13 cellular contexts compared by ENCODE assay signal in the genomic region with DNA sequence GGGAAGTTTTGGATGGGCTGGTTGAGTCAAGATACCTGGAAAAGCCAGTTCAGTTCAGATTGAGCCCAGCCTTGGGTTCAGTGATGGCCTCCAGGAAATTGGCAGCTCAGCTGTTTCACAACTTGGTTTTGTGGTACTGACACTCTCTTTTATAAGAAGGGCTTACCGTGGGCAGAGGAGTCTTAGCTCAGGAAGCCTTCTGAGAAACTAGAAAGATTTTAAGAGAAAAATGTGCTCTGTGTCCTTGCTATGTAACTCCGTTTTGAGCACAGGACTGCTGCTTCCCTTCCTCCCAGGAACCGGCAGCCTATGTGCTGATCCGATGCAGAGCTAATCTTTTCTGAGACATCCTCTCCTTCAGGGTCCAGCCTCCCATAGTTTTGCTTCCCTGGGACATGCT. TPM values are rescaled to one million over a fixed set of nuclear protein-coding genes. Genes with fewer than 3 reads are reported as not detected.
A peak's percentile ranks its signal among the peaks of the same experiment; 100 is the strongest.
DNase-seq lines count a peak whose midpoint lies in the region; ATAC-seq lines count a peak whose summit lies in the region.
"Had no signal": no experiment of that assay in that cellular context is flagged by ENCODE, and none has a peak within 500 bp of the region (broad histone marks: within the 10 kb centered on the region; RNA-seq: fewer than 3 reads in every experiment).

No MANE protein-coding gene starts in this region.

- H3K4me3 ChIP-seq in effector memory CD4-positive, alpha-beta T cell (ENCODE audit: insufficient read depth, low read depth, low read length, poor library complexity, severe bottlenecking), result no peak overlapping the region
- H3K4me3 ChIP-seq in SJCRH30, result no peak overlapping the region
- H3K4me3 ChIP-seq: left ventricle myocardium inferior, pancreas had no signal

- peak overlapping the region; percentile 99 for H3K27ac Mint-ChIP-seq in activated CD4-positive, alpha-beta memory T cell treated with anti-CD3 and anti-CD28 coated beads for 36 hours

- intact Hi-C loops in activated CD4-positive, alpha-beta memory T cell treated with anti-CD3 and anti-CD28 coated beads for 36 hours (cut with micrococcal nuclease), result loop anchor here (1.0 to 2.0 kb wide), 4 partner anchors 51 to 1012 kb away; no protein-coding TSS in a partner anchor

- no peaks in the 10 kb centered on the region for H3K36me3 Mint-ChIP-seq in activated CD4-positive, alpha-beta memory T cell treated with anti-CD3 and anti-CD28 coated beads for 36 hours

- peaks cover 78% of the 10 kb centered on the region for H3K4me1 Mint-ChIP-seq in activated CD4-positive, alpha-beta memory T cell treated with anti-CD3 and anti-CD28 coated beads for 36 hours (ENCODE audit: low read depth)

- peak overlapping the region; percentile 37 for H3K4me3 Mint-ChIP-seq in activated CD4-positive, alpha-beta memory T cell treated with anti-CD3 and anti-CD28 coated beads for 36 hours

- H3K27me3 ChIP-seq in effector memory CD4-positive, alpha-beta T cell (replicated peaks; ENCODE audit: control insufficient read depth, insufficient read depth, low read length, poor library complexity, severe bottlenecking), result no peaks in the 10 kb centered on the region
- H3K27me3 ChIP-seq in SJCRH30, result no peaks in the 10 kb centered on the region
- H3K27me3 ChIP-seq: pancreas had no signal

- peak overlapping the region; percentile 45 for H3K27ac ChIP-seq in effector memory CD4-positive, alpha-beta T cell (ENCODE audit: insufficient read depth, low read length, poor library complexity, severe bottlenecking)
- no peak overlapping the region for H3K27ac ChIP-seq in SJCRH30
- H3K27ac ChIP-seq: 22Rv1, left ventricle myocardium inferior, pancreas had no signal

- CTCF ChIA-PET in activated CD4-positive, alpha-beta memory T cell treated with anti-CD3 and anti-CD28 coated beads for 36 hours (lab: Charles Lee), result interaction anchor here (0.6 to 8.3 kb wide), 17 partner anchors 18 to 106 kb away, joined by 3 to 154 read pairs (median 3); a partner anchor contains a TSS

- H3K36me3 ChIP-seq in effector memory CD4-positive, alpha-beta T cell (ENCODE audit: control insufficient read depth, insufficient read depth, low read length), result no peaks in the 10 kb centered on the region
- H3K36me3 ChIP-seq in SJCRH30, result no peaks in the 10 kb centered on the region
- H3K36me3 ChIP-seq: left ventricle myocardium inferior, pancreas had no signal

- peaks cover 22% of the 10 kb centered on the region for H3K4me1 ChIP-seq in effector memory CD4-positive, alpha-beta T cell (ENCODE audit: control insufficient read depth, insufficient read depth, low read length, poor library complexity, severe bottlenecking)
- H3K4me1 ChIP-seq in SJCRH30, result no peaks in the 10 kb centered on the region
- H3K4me1 ChIP-seq: left ventricle myocardium inferior, pancreas had no signal

- DNase-seq in DMS 273 (lab: John Stamatoyannopoulos, UW; ENCODE audit: unreplicated experiment), result peak; percentile 35
- DNase-seq in DMS 273 treated with DMSO at 0.1 percent for 48 hours (lab: John Stamatoyannopoulos, UW), result no peak
- peak; percentile 79 for DNase-seq in activated CD4-positive, alpha-beta memory T cell treated with anti-CD3 and anti-CD28 coated beads for 36 hours
- DNase-seq in effector memory CD4-positive, alpha-beta T cell, result no peak
- DNase-seq in stimulated activated CD8-positive, alpha-beta memory T cell treated with anti-CD3 and anti-CD28 coated beads, Interleukin-7, amount 100 ng/mL, for 1 hour (ENCODE audit: low read depth in 2 of 2), result peak; percentile 14 to 15
- DNase-seq in SJCRH30, result no peak
- DNase-seq: glutamatergic neuron, left ventricle myocardium inferior, NCI-H1694, pancreas had no signal

- H3K9me3 ChIP-seq in effector memory CD4-positive, alpha-beta T cell (ENCODE audit: control insufficient read depth, low read length), result no peaks in the 10 kb centered on the region
- H3K9me3 ChIP-seq in SJCRH30 (replicated peaks), result no peaks in the 10 kb centered on the region
- H3K9me3 ChIP-seq: left ventricle myocardium inferior, pancreas had no signal

- H3K9me3 Mint-ChIP-seq in activated CD4-positive, alpha-beta memory T cell treated with anti-CD3 and anti-CD28 coated beads for 36 hours, result no peaks in the 10 kb centered on the region

- ATAC-seq in HG03442 (IDR thresholded peaks at IDR 0.05; ENCODE audit: unreplicated experiment) (no peak), GM18502 (IDR thresholded peaks at IDR 0.05; ENCODE audit: poor library complexity, unreplicated experiment) (no peak)
- ATAC-seq: pancreas had no signal

- POLR2A ChIA-PET in activated CD4-positive, alpha-beta memory T cell treated with anti-CD3 and anti-CD28 coated beads for 36 hours (lab: Charles Lee), result interaction anchor here (0.7 to 13.6 kb wide), 20 partner anchors 8 to 1171 kb away, joined by 3 to 394 read pairs (median 6); a partner anchor contains a TSS

- no peaks in the 10 kb centered on the region for H3K27me3 Mint-ChIP-seq in activated CD4-positive, alpha-beta memory T cell treated with anti-CD3 and anti-CD28 coated beads for 36 hours

RNA-seq across cellular contexts. Expression of a gene that starts 46.6 kb away (rescaled TPM):
- 100 to 1,000 TPM; 167 to 174 TPM for total RNA-seq in activated CD4-positive, alpha-beta memory T cell treated with anti-CD3 and anti-CD28 coated beads for 36 hours
- 1.4 and 1.9 TPM in 2 replicates for total RNA-seq in SJCRH30 (2014; rRNA removed; shearing (Covaris generic))

Comparison
In these comparisons a context has a peak if more than half of its experiments do, and no peak if none do; other contexts are left out.
1. DNase-seq: peak in DMS 273 (single experiment), activated CD4-positive, alpha-beta memory T cell treated with anti-CD3 and anti-CD28 coated beads for 36 hours (single experiment) and stimulated activated CD8-positive, alpha-beta memory T cell treated with anti-CD3 and anti-CD28 coated beads, Interleukin-7, amount 100 ng/mL, for 1 hour (2 of 2); none in DMS 273 treated with DMSO at 0.1 percent for 48 hours (single experiment), effector memory CD4-positive, alpha-beta T cell (0 of 3) and SJCRH30 (0 of 2).
2. RNA of a gene that starts 46.6 kb away (total RNA-seq): 167 to 174 TPM in activated CD4-positive, alpha-beta memory T cell treated with anti-CD3 and anti-CD28 coated beads for 36 hours; 1.4 to 1.9 TPM in SJCRH30; every median in the first group is over 10 times any median in the second.